ENCODE assay signal across 1 cellular context in genomic region chr10:95278061-95278988, GRCh38.
TF ChIP-seq lines count a peak whose summit lies in the region.

No MANE protein-coding gene starts in this region.

TF ChIP-seq in HepG2, 621 proteins besides CTCF, POLR2A, EP300 and RAD21 (continued from another document and continues in another):
- TF ChIP-seq, protein P1, sequence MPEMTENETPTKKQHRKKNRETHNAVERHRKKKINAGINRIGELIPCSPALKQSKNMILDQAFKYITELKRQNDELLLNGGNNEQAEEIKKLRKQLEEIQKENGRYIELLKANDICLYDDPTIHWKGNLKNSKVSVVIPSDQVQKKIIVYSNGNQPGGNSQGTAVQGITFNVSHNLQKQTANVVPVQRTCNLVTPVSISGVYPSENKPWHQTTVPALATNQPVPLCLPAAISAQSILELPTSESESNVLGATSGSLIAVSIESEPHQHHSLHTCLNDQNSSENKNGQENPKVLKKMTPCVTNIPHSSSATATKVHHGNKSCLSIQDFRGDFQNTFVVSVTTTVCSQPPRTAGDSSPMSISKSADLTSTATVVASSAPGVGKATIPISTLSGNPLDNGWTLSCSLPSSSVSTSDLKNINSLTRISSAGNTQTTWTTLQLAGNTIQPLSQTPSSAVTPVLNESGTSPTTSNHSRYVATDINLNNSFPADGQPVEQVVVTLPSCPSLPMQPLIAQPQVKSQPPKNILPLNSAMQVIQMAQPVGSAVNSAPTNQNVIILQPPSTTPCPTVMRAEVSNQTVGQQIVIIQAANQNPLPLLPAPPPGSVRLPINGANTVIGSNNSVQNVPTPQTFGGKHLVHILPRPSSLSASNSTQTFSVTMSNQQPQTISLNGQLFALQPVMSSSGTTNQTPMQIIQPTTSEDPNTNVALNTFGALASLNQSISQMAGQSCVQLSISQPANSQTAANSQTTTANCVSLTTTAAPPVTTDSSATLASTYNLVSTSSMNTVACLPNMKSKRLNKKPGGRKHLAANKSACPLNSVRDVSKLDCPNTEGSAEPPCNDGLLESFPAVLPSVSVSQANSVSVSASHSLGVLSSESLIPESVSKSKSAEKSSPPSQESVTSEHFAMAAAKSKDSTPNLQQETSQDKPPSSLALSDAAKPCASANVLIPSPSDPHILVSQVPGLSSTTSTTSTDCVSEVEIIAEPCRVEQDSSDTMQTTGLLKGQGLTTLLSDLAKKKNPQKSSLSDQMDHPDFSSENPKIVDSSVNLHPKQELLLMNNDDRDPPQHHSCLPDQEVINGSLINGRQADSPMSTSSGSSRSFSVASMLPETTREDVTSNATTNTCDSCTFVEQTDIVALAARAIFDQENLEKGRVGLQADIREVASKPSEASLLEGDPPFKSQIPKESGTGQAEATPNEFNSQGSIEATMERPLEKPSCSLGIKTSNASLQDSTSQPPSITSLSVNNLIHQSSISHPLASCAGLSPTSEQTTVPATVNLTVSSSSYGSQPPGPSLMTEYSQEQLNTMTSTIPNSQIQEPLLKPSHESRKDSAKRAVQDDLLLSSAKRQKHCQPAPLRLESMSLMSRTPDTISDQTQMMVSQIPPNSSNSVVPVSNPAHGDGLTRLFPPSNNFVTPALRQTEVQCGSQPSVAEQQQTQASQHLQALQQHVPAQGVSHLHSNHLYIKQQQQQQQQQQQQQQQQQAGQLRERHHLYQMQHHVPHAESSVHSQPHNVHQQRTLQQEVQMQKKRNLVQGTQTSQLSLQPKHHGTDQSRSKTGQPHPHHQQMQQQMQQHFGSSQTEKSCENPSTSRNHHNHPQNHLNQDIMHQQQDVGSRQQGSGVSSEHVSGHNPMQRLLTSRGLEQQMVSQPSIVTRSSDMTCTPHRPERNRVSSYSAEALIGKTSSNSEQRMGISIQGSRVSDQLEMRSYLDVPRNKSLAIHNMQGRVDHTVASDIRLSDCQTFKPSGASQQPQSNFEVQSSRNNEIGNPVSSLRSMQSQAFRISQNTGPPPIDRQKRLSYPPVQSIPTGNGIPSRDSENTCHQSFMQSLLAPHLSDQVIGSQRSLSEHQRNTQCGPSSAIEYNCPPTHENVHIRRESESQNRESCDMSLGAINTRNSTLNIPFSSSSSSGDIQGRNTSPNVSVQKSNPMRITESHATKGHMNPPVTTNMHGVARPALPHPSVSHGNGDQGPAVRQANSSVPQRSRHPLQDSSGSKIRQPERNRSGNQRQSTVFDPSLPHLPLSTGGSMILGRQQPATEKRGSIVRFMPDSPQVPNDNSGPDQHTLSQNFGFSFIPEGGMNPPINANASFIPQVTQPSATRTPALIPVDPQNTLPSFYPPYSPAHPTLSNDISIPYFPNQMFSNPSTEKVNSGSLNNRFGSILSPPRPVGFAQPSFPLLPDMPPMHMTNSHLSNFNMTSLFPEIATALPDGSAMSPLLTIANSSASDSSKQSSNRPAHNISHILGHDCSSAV (CRISPR knock-in tag; IDR thresholded peaks at IDR 0.05; ENCODE audit: borderline replicate concordance) = no peak
- TF ChIP-seq NFAT5 (CRISPR knock-in tag; IDR thresholded peaks at IDR 0.05) (no peak), U2AF2 (IDR thresholded peaks at IDR 0.05; ENCODE audit: low read depth, low read length) (no peak), ARID3A (IDR thresholded peaks at IDR 0.05; ENCODE audit: low read depth, low read length) (no peak; the same call in 1 of the 2 replicates), RXRB (CRISPR knock-in tag; IDR thresholded peaks at IDR 0.05; ENCODE audit: borderline replicate concordance) (peak; percentile 68), ZBTB38 (CRISPR knock-in tag; IDR thresholded peaks at IDR 0.05) (no peak), YEATS2 (CRISPR knock-in tag; IDR thresholded peaks at IDR 0.05; ENCODE audit: borderline replicate concordance) (0 out of 2 replicates have a peak, but pooled peaks have one; percentile 36), RFXANK (CRISPR knock-in tag; IDR thresholded peaks at IDR 0.05) (peak; percentile 60; the same call in 1 of the 2 replicates), ZNF605 (CRISPR knock-in tag; IDR thresholded peaks at IDR 0.05) (peak; percentile 60; the same call in 1 of the 2 replicates), REST (IDR thresholded peaks at IDR 0.05; ENCODE audit: borderline replicate concordance in 1 of 2, low read depth in 1 of 2, low read length in 2 of 2) (no peak), WIZ (CRISPR knock-in tag; IDR thresholded peaks at IDR 0.05) (no peak), KLF11 (CRISPR knock-in tag; IDR thresholded peaks at IDR 0.05) (peak; percentile 88)
- TF ChIP-seq, protein P2, sequence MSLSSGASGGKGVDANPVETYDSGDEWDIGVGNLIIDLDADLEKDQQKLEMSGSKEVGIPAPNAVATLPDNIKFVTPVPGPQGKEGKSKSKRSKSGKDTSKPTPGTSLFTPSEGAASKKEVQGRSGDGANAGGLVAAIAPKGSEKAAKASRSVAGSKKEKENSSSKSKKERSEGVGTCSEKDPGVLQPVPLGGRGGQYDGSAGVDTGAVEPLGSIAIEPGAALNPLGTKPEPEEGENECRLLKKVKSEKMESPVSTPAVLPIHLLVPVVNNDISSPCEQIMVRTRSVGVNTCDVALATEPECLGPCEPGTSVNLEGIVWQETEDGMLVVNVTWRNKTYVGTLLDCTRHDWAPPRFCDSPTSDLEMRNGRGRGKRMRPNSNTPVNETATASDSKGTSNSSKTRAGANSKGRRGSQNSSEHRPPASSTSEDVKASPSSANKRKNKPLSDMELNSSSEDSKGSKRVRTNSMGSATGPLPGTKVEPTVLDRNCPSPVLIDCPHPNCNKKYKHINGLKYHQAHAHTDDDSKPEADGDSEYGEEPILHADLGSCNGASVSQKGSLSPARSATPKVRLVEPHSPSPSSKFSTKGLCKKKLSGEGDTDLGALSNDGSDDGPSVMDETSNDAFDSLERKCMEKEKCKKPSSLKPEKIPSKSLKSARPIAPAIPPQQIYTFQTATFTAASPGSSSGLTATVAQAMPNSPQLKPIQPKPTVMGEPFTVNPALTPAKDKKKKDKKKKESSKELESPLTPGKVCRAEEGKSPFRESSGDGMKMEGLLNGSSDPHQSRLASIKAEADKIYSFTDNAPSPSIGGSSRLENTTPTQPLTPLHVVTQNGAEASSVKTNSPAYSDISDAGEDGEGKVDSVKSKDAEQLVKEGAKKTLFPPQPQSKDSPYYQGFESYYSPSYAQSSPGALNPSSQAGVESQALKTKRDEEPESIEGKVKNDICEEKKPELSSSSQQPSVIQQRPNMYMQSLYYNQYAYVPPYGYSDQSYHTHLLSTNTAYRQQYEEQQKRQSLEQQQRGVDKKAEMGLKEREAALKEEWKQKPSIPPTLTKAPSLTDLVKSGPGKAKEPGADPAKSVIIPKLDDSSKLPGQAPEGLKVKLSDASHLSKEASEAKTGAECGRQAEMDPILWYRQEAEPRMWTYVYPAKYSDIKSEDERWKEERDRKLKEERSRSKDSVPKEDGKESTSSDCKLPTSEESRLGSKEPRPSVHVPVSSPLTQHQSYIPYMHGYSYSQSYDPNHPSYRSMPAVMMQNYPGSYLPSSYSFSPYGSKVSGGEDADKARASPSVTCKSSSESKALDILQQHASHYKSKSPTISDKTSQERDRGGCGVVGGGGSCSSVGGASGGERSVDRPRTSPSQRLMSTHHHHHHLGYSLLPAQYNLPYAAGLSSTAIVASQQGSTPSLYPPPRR (CRISPR knock-in tag; IDR thresholded peaks at IDR 0.05; ENCODE audit: borderline replicate concordance) = peak; percentile 85
- TF ChIP-seq, protein P3, sequence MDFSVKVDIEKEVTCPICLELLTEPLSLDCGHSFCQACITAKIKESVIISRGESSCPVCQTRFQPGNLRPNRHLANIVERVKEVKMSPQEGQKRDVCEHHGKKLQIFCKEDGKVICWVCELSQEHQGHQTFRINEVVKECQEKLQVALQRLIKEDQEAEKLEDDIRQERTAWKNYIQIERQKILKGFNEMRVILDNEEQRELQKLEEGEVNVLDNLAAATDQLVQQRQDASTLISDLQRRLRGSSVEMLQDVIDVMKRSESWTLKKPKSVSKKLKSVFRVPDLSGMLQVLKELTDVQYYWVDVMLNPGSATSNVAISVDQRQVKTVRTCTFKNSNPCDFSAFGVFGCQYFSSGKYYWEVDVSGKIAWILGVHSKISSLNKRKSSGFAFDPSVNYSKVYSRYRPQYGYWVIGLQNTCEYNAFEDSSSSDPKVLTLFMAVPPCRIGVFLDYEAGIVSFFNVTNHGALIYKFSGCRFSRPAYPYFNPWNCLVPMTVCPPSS (IDR thresholded peaks at IDR 0.05) = no peak
- TF ChIP-seq, protein P4, sequence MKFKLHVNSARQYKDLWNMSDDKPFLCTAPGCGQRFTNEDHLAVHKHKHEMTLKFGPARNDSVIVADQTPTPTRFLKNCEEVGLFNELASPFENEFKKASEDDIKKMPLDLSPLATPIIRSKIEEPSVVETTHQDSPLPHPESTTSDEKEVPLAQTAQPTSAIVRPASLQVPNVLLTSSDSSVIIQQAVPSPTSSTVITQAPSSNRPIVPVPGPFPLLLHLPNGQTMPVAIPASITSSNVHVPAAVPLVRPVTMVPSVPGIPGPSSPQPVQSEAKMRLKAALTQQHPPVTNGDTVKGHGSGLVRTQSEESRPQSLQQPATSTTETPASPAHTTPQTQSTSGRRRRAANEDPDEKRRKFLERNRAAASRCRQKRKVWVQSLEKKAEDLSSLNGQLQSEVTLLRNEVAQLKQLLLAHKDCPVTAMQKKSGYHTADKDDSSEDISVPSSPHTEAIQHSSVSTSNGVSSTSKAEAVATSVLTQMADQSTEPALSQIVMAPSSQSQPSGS (CRISPR knock-in tag; IDR thresholded peaks at IDR 0.05) = peak; percentile 86
- TF ChIP-seq, protein P5, sequence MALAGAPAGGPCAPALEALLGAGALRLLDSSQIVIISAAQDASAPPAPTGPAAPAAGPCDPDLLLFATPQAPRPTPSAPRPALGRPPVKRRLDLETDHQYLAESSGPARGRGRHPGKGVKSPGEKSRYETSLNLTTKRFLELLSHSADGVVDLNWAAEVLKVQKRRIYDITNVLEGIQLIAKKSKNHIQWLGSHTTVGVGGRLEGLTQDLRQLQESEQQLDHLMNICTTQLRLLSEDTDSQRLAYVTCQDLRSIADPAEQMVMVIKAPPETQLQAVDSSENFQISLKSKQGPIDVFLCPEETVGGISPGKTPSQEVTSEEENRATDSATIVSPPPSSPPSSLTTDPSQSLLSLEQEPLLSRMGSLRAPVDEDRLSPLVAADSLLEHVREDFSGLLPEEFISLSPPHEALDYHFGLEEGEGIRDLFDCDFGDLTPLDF (CRISPR knock-in tag; IDR thresholded peaks at IDR 0.05) = no peak
